In the genomic region with DNA sequence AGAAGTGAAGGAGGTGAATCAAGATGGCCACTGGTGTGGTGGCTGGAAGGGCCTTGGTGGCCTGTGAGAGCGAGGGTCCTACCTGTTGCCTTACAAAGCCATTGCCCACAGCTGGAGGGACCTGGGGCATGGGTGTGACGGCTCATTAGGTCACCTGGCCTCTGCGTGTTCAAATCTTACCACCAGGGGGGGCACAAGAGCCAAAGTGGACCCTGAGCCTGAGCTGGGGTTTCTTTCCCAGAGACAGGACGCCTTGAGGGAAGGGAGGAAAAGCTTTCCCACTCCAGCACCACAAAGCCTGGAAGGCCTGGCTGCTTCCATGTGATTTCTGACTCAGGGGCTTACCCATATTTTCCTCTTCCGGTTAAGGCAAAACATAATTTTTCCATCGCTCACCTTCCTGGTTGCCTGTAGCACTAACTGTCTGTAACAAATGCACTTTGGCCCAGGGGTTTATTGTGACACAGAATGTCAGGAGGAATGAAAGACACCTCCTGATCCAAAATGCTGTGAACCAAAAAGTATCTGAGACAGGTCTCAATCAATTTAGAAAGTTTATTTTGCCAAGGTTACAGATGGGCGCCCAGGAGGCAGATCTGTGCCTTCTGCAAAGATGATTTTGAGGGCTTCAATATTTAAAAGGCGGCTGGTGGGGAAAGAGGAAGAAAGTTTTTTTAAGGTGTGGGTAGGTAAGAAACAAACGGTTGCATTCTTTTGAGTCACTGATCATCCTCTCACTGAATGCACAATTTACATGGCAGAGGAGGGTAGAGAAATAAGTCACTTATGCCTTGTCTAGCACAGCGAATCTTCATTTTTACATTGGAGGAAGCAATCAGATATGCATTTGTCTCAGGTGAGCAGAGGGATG, we compare ENCODE assay signal across 1 cellular context.
TF ChIP-seq lines count a peak whose summit lies in the region.

No MANE protein-coding gene starts in this region.

TF ChIP-seq in neural cell, 6 proteins besides CTCF, POLR2A, EP300 and RAD21 (continued from another document):
- TF ChIP-seq, protein P1, sequence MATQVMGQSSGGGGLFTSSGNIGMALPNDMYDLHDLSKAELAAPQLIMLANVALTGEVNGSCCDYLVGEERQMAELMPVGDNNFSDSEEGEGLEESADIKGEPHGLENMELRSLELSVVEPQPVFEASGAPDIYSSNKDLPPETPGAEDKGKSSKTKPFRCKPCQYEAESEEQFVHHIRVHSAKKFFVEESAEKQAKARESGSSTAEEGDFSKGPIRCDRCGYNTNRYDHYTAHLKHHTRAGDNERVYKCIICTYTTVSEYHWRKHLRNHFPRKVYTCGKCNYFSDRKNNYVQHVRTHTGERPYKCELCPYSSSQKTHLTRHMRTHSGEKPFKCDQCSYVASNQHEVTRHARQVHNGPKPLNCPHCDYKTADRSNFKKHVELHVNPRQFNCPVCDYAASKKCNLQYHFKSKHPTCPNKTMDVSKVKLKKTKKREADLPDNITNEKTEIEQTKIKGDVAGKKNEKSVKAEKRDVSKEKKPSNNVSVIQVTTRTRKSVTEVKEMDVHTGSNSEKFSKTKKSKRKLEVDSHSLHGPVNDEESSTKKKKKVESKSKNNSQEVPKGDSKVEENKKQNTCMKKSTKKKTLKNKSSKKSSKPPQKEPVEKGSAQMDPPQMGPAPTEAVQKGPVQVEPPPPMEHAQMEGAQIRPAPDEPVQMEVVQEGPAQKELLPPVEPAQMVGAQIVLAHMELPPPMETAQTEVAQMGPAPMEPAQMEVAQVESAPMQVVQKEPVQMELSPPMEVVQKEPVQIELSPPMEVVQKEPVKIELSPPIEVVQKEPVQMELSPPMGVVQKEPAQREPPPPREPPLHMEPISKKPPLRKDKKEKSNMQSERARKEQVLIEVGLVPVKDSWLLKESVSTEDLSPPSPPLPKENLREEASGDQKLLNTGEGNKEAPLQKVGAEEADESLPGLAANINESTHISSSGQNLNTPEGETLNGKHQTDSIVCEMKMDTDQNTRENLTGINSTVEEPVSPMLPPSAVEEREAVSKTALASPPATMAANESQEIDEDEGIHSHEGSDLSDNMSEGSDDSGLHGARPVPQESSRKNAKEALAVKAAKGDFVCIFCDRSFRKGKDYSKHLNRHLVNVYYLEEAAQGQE (IDR thresholded peaks at IDR 0.05; ENCODE audit: borderline replicate concordance): no peak
TF ChIP-seq in neural cell: peak in this region for 1.
